8 cellular contexts compared by ENCODE assay signal in genomic region chr18:8607776-8608682, GRCh38. TPM values are rescaled to one million over a fixed set of nuclear protein-coding genes. Genes with fewer than 3 reads are reported as not detected.
DNase-seq lines count a peak whose midpoint lies in the region; ATAC-seq and TF ChIP-seq lines count a peak whose summit lies in the region.

No MANE protein-coding gene starts in this region.

- DNase-seq in activated CD8-positive, alpha-beta memory T cell treated with anti-CD3 and anti-CD28 coated beads, Interleukin-2, amount 10 ng/mL, durations not matched to agents 7 days and 5 days: no peak
- no peak for DNase-seq in activated CD8-positive, alpha-beta memory T cell treated with anti-CD3 and anti-CD28 coated beads, Interleukin-2, amount 50 U/mL, for 4 hours
- DNase-seq in fibroblast of peridontal ligament (ENCODE audit: extremely low read depth): peak; percentile 88
- no peak for DNase-seq in sigmoid colon
- no peak for DNase-seq in GM19240 (ENCODE audit: insufficient read length, low spot score)

- H3K4me1 Mint-ChIP-seq in activated CD8-positive, alpha-beta memory T cell treated with anti-CD3 and anti-CD28 coated beads, Interleukin-2, amount 10 ng/mL, durations not matched to agents 7 days and 5 days: peaks cover 40% of the 10 kb centered on the region

- H3K36me3 Mint-ChIP-seq in activated CD8-positive, alpha-beta memory T cell treated with anti-CD3 and anti-CD28 coated beads, Interleukin-2, amount 10 ng/mL, durations not matched to agents 7 days and 5 days: peaks cover 12% of the 10 kb centered on the region

- no peaks in the 10 kb centered on the region for H3K9me3 Mint-ChIP-seq in activated CD8-positive, alpha-beta memory T cell treated with anti-CD3 and anti-CD28 coated beads, Interleukin-2, amount 10 ng/mL, durations not matched to agents 7 days and 5 days (ENCODE audit: low read depth)

- CTCF ChIA-PET in activated CD8-positive, alpha-beta memory T cell treated with anti-CD3 and anti-CD28 coated beads, Interleukin-2, amount 10 ng/mL, durations not matched to agents 7 days and 5 days (lab: Charles Lee): interaction anchor here (0.8 to 1.7 kb wide), 2 partner anchors 22 to 25 kb away, joined by 3 read pairs; no protein-coding TSS in a partner anchor

- 70 to 76% methylated on average over 17 of the region's 17 CpGs for WGBS in sigmoid colon, 2 donors

- H3K79me2 ChIP-seq in OCI-LY3 (ENCODE audit: low read length): peaks cover 37% of the 10 kb centered on the region

- H3K27me3 ChIP-seq in OCI-LY3 (ENCODE audit: low read depth, low read length): peaks cover 17% of the 10 kb centered on the region
- H3K27me3 ChIP-seq in sigmoid colon: no peaks in the 10 kb centered on the region

- H3K4me3 ChIP-seq in OCI-LY3 (ENCODE audit: low read length) (peak overlapping the region; percentile 75), sigmoid colon (peak overlapping the region; percentile 29 to 95 (median 85))

- H3K9me3 ChIP-seq in OCI-LY3 (ENCODE audit: insufficient read depth, low read length) (no peaks in the 10 kb centered on the region), sigmoid colon (no peaks in the 10 kb centered on the region)

- H3K36me3 ChIP-seq in OCI-LY3 (replicated peaks; ENCODE audit: low read depth, low read length): peaks cover 7% of the 10 kb centered on the region
- no peaks in the 10 kb centered on the region for H3K36me3 ChIP-seq in sigmoid colon

- peak overlapping the region; percentile 77 for H3K4me3 Mint-ChIP-seq in activated CD8-positive, alpha-beta memory T cell treated with anti-CD3 and anti-CD28 coated beads, Interleukin-2, amount 10 ng/mL, durations not matched to agents 7 days and 5 days

- no peak for ATAC-seq in activated CD8-positive, alpha-beta memory T cell treated with anti-CD3 and anti-CD28 coated beads, Interleukin-2, amount 10 ng/mL, durations not matched to agents 7 days and 5 days
- ATAC-seq in GM19455 (IDR thresholded peaks at IDR 0.05; ENCODE audit: unreplicated experiment) (no peak), GM21526 (IDR thresholded peaks at IDR 0.05; ENCODE audit: low FRiP score, unreplicated experiment) (no peak)

- peak in 1 of 4 donors; percentile 16 for TF ChIP-seq EP300 in sigmoid colon (IDR thresholded peaks at IDR 0.05)

- H3K27ac Mint-ChIP-seq in activated CD8-positive, alpha-beta memory T cell treated with anti-CD3 and anti-CD28 coated beads, Interleukin-2, amount 10 ng/mL, durations not matched to agents 7 days and 5 days: peak overlapping the region; percentile 83

- H3K4me1 ChIP-seq in OCI-LY3 (ENCODE audit: low read length) (peaks cover 24% of the 10 kb centered on the region), sigmoid colon (peaks cover 0 to 46% (median 37%) of the 10 kb centered on the region in 4 donors)

- H4K20me1 ChIP-seq in OCI-LY3 (ENCODE audit: insufficient read depth, low read length): peaks cover 30% of the 10 kb centered on the region

- H2AFZ ChIP-seq in OCI-LY3 (ENCODE audit: low read depth, low read length): peak overlapping the region; percentile 90

- no peak for TF ChIP-seq POLR2A in sigmoid colon (IDR thresholded peaks at IDR 0.05)

- intact Hi-C loops in sigmoid colon (cut with DNase I): no loop called here

- peak overlapping the region; percentile 67 for H3K9ac ChIP-seq in OCI-LY3 (ENCODE audit: low read length)

- H3K27ac ChIP-seq in OCI-LY3 (ENCODE audit: low read length): no peak overlapping the region
- peak overlapping the region; percentile 85 to 93 (median 87) for H3K27ac ChIP-seq in sigmoid colon

- peak overlapping the region; percentile 86 for H3K4me2 ChIP-seq in OCI-LY3 (ENCODE audit: low read length)

- H3K27me3 Mint-ChIP-seq in activated CD8-positive, alpha-beta memory T cell treated with anti-CD3 and anti-CD28 coated beads, Interleukin-2, amount 10 ng/mL, durations not matched to agents 7 days and 5 days: peaks cover 17% of the 10 kb centered on the region

- TF ChIP-seq CTCF in OCI-LY3 (IDR thresholded peaks at IDR 0.05; ENCODE audit: low read depth, low read length) (0 out of 2 replicates have a peak, but pooled peaks have one; percentile 6), sigmoid colon (IDR thresholded peaks at IDR 0.05) (no peak)

RNA-seq across cellular contexts. Expression of gene RAB12, which starts 1.2 kb away (rescaled TPM):
- total RNA-seq in activated CD8-positive, alpha-beta memory T cell treated with anti-CD3 and anti-CD28 coated beads, Interleukin-2, amount 10 ng/mL, durations not matched to agents 7 days and 5 days: 10 to 100 TPM; 13.6 to 15.2 TPM
- 10 to 100 TPM; 69.5 to 87.8 (median 77.6) TPM for total RNA-seq in sigmoid colon
- 10 to 100 TPM in 2 of 3 donors, 1 to 10 TPM in 1; 9.2 to 16.2 (median 14.4) TPM for polyA plus RNA-seq in sigmoid colon

Comparison
In these comparisons a context has a peak if more than half of its experiments do, and no peak if none do; other contexts are left out.
1. RNA of gene RAB12, which starts 1.2 kb away (total RNA-seq): 69.5 to 87.8 TPM in sigmoid colon; 13.6 to 15.2 TPM in activated CD8-positive, alpha-beta memory T cell treated with anti-CD3 and anti-CD28 coated beads, Interleukin-2, amount 10 ng/mL, durations not matched to agents 7 days and 5 days; every median in the first group is over 4 times any median in the second.